Comparison of ENCODE assay signal across 1 cellular context in genomic region chr5:181280251-181280762, GRCh38.
TF ChIP-seq lines count a peak whose summit lies in the region.

No MANE protein-coding gene starts in this region.

TF ChIP-seq in GM23338, 12 proteins besides CTCF, POLR2A, EP300 and RAD21 (continued from another document):
- TF ChIP-seq REST (IDR thresholded peaks at IDR 0.05; ENCODE audit: unreplicated experiment) (no peak), ZNF114 (CRISPR knock-in tag; IDR thresholded peaks at IDR 0.05) (no peak), ZNF462 (CRISPR knock-in tag; IDR thresholded peaks at IDR 0.05) (no peak), JUNB (IDR thresholded peaks at IDR 0.05; ENCODE audit: unreplicated experiment) (no peak), EZH2phosphoT487 (IDR thresholded peaks at IDR 0.05; ENCODE audit: unreplicated experiment) (no peak), POLR2AphosphoS5 (IDR thresholded peaks at IDR 0.05; ENCODE audit: low read depth) (no peak), EZH2 (IDR thresholded peaks at IDR 0.05; ENCODE audit: low read depth, unreplicated experiment) (no peak)
TF ChIP-seq in GM23338: peak in this region for 0.
